Comparison of ENCODE assay signal across 13 cellular contexts in genomic region chr10:541750-542371, GRCh38.
A peak's percentile ranks its signal among the peaks of the same experiment; 100 is the strongest.
DNase-seq lines count a peak whose midpoint lies in the region; ATAC-seq, FAIRE-seq and TF ChIP-seq lines count a peak whose summit lies in the region.
"Had no signal": no experiment of that assay in that cellular context is flagged by ENCODE, and none has a peak within 500 bp of the region (broad histone marks: within the 10 kb centered on the region; RNA-seq: fewer than 3 reads in every experiment).

No MANE protein-coding gene starts in this region.

- no peak overlapping the region for H3K4ac ChIP-seq in H1 (replicated peaks; ENCODE audit: insufficient read length, low read depth, low read length)

- H3K56ac ChIP-seq in H1 (replicated peaks; ENCODE audit: insufficient read length, low read depth, low read length) = no peak overlapping the region

- H2BK5ac ChIP-seq in H1 (ENCODE audit: low read depth, low read length) = no peak overlapping the region

- no peaks in the 10 kb centered on the region for H3K23me2 ChIP-seq in H1 (ENCODE audit: low read depth, low read length)

- no peak for FAIRE-seq in H1 (lab: Jason Lieb, UNC)

- H3K4me2 ChIP-seq in H1 (ENCODE audit: insufficient read depth in 1 of 2, low read depth in 2 of 2, low read length in 2 of 2) = no peak overlapping the region

- peak; percentile 66 for ATAC-seq in stimulated activated memory B cell treated with anti-CD40 and anti-IgM and Interleukin-4, amounts not matched to agents 10 μg/mL and 1 μg/mL and 100 μg/mL, for 72 hours
- ATAC-seq in HG03108 (IDR thresholded peaks at IDR 0.05; ENCODE audit: unreplicated experiment) = no peak
- ATAC-seq in HG03039 (IDR thresholded peaks at IDR 0.05; ENCODE audit: unreplicated experiment) = no peak
- ATAC-seq in HG03025 (IDR thresholded peaks at IDR 0.05; ENCODE audit: low FRiP score, unreplicated experiment) = no peak
- ATAC-seq: activated naive CD8-positive, alpha-beta T cell treated with anti-CD3 and anti-CD28 coated beads, Interleukin-2, amount 50 U/mL, for 24 hours had no signal

- no peaks in the 10 kb centered on the region; a peak in 1 of 4 replicates for H3K79me2 ChIP-seq in H1 (ENCODE audit: control insufficient read depth in 1 of 2, insufficient read depth in 2 of 2, low read length in 2 of 2)

- no peak overlapping the region for H3K4me3 Mint-ChIP-seq in stimulated activated memory B cell treated with anti-CD40 and anti-IgM and Interleukin-4, amounts not matched to agents 10 μg/mL and 1 μg/mL and 100 μg/mL, for 72 hours
- H3K4me3 Mint-ChIP-seq: activated naive CD8-positive, alpha-beta T cell treated with anti-CD3 and anti-CD28 coated beads, Interleukin-2, amount 50 U/mL, for 24 hours; neural crest cell had no signal

- no peak overlapping the region for H2BK15ac ChIP-seq in H1 (ENCODE audit: low read length)

- H3K27ac ChIP-seq in H1 (ENCODE audit: low read depth, low read length) = no peak overlapping the region
- H3K27ac ChIP-seq: SJSA1 had no signal

- no peak for TF ChIP-seq CTCF in H1 (IDR thresholded peaks at IDR 0.05; ENCODE audit: control extremely low read depth in 1 of 3, insufficient read depth in 1 of 3, low read depth in 1 of 3, low read length in 3 of 3)

- H4K20me1 ChIP-seq in H1 (replicated peaks in 1 of 2; ENCODE audit: control insufficient read depth in 1 of 2, insufficient read depth in 2 of 2, low read length in 2 of 2) = peaks cover 0 to 2% of the 10 kb centered on the region in 2 experiments

- peak; percentile 38 for DNase-seq in NCI-H187 (lab: John Stamatoyannopoulos, UW)
- DNase-seq in NCI-H187 treated with DMSO at 0.1 percent for 48 hours (lab: John Stamatoyannopoulos, UW) = no peak
- peak; percentile 27 for DNase-seq in NCI-H2029 (lab: John Stamatoyannopoulos, UW)
- no peak for DNase-seq in H1 (ENCODE audit: low read depth in 1 of 2, low spot score in 2 of 2)
- DNase-seq: activated CD4-positive, alpha-beta T cell treated with anti-CD3 and anti-CD28 coated beads, Interleukin-2, amount 50 U/mL, for 48 hours; activated naive CD8-positive, alpha-beta T cell treated with anti-CD3 and anti-CD28 coated beads, Interleukin-2, amount 50 U/mL, for 24 hours; stimulated activated CD4-positive, alpha-beta T cell treated with anti-CD3 and anti-CD28 coated beads, Interleukin-2, amount 100 ng/mL, for 48 hours had no signal

- no peaks in the 10 kb centered on the region for H3K79me1 ChIP-seq in H1 (ENCODE audit: low read depth, low read length)

- no peak overlapping the region for H2BK20ac ChIP-seq in H1 (ENCODE audit: low read length)

- H3K4me1 Mint-ChIP-seq in stimulated activated memory B cell treated with anti-CD40 and anti-IgM and Interleukin-4, amounts not matched to agents 10 μg/mL and 1 μg/mL and 100 μg/mL, for 72 hours = peaks cover 17% of the 10 kb centered on the region

- no peak for TF ChIP-seq POLR2A in H1 (IDR thresholded peaks at IDR 0.05; ENCODE audit: control extremely low read depth in 1 of 2, low read depth in 2 of 2, low read length in 2 of 2)

- CTCF ChIA-PET in H1 (lab: Charles Lee; ENCODE audit: partially characterized antibody) = interaction anchor here (0.6 to 1.7 kb wide), 5 partner anchors 8 to 75 kb away, joined by 3 to 8 read pairs (median 4); no protein-coding TSS in a partner anchor

- peaks cover 0 to 5% (median 2%) of the 10 kb centered on the region in 4 experiments; a peak in 4 of 7 replicates for H3K4me1 ChIP-seq in H1 (replicated peaks in 1 of 4; ENCODE audit: control insufficient read depth in 3 of 4, insufficient read depth in 4 of 4, low read length in 3 of 4)

- H2AFZ ChIP-seq in H1 (ENCODE audit: low read length) = no peak overlapping the region

- no peaks in the 10 kb centered on the region for H3K9me3 Mint-ChIP-seq in stimulated activated memory B cell treated with anti-CD40 and anti-IgM and Interleukin-4, amounts not matched to agents 10 μg/mL and 1 μg/mL and 100 μg/mL, for 72 hours
- H3K9me3 Mint-ChIP-seq: activated naive CD8-positive, alpha-beta T cell treated with anti-CD3 and anti-CD28 coated beads, Interleukin-2, amount 50 U/mL, for 24 hours; neural crest cell had no signal

- H3K14ac ChIP-seq in H1 (ENCODE audit: insufficient read length) = no peak overlapping the region

- H2BK12ac ChIP-seq in H1 (ENCODE audit: low read depth, low read length) = no peak overlapping the region

- no peak overlapping the region for H3K18ac ChIP-seq in H1 (ENCODE audit: extremely low read depth, low read length)

- no peaks in the 10 kb centered on the region for H3K9me3 ChIP-seq in H1 (ENCODE audit: insufficient read depth in 2 of 2, low read depth in 1 of 2, low read length in 1 of 2)
- H3K9me3 ChIP-seq: SJSA1 had no signal

- H2AK5ac ChIP-seq in H1 (ENCODE audit: low read depth, low read length) = peak overlapping the region; percentile 44; the same call in 1 of the 2 replicates

- no peaks in the 10 kb centered on the region for H3K36me3 ChIP-seq in H1 (ENCODE audit: control insufficient read depth in 2 of 4, insufficient read depth in 4 of 4, low read length in 3 of 4)

- H3K27ac Mint-ChIP-seq in stimulated activated memory B cell treated with anti-CD40 and anti-IgM and Interleukin-4, amounts not matched to agents 10 μg/mL and 1 μg/mL and 100 μg/mL, for 72 hours = peak overlapping the region; percentile 14
- H3K27ac Mint-ChIP-seq: activated naive CD8-positive, alpha-beta T cell treated with anti-CD3 and anti-CD28 coated beads, Interleukin-2, amount 50 U/mL, for 24 hours had no signal

- H3K27me3 Mint-ChIP-seq in stimulated activated memory B cell treated with anti-CD40 and anti-IgM and Interleukin-4, amounts not matched to agents 10 μg/mL and 1 μg/mL and 100 μg/mL, for 72 hours = peaks cover 47% of the 10 kb centered on the region

- H3K4me3 ChIP-seq in H1 (ENCODE audit: extremely low read depth in 1 of 4, insufficient read depth in 2 of 4, low read depth in 3 of 4, low read length in 4 of 4) = no peak overlapping the region
- H3K4me3 ChIP-seq: SJSA1 had no signal

- no peak overlapping the region for H4K8ac ChIP-seq in H1 (ENCODE audit: extremely low read depth, insufficient read depth, low read length)

- POLR2A ChIA-PET in H1 (lab: Charles Lee; ENCODE audit: partially characterized antibody) = no interaction called here

- H4K5ac ChIP-seq in H1 (ENCODE audit: insufficient read length, low read depth, low read length) = no peak overlapping the region

- no peak overlapping the region for H4K91ac ChIP-seq in H1 (replicated peaks; ENCODE audit: insufficient read length, low read length)

- H3K27me3 ChIP-seq in H1 (replicated peaks in 1 of 4; ENCODE audit: control insufficient read depth in 3 of 4, extremely low read depth in 1 of 4, insufficient read depth in 3 of 4, low read length in 3 of 4) = no peaks in the 10 kb centered on the region
- H3K27me3 ChIP-seq: SJSA1 had no signal

- 0 out of 7 replicates have a peak overlapping the region, but pooled peaks of 1 of the 4 experiments have one; percentile 4 for H3K9ac ChIP-seq in H1 (replicated peaks in 1 of 4; ENCODE audit: extremely low read depth in 1 of 4, low read depth in 3 of 4, low read length in 3 of 4)

- no peak for TF ChIP-seq RAD21 in H1 (IDR thresholded peaks at IDR 0.05 in 1 of 2, conservative IDR thresholded peaks at IDR 0.05 in 1 of 2; ENCODE audit: low read depth in 2 of 2, low read length in 2 of 2)

- no peak overlapping the region for H3K23ac ChIP-seq in H1 (ENCODE audit: insufficient read length)

- H3K36me3 Mint-ChIP-seq in stimulated activated memory B cell treated with anti-CD40 and anti-IgM and Interleukin-4, amounts not matched to agents 10 μg/mL and 1 μg/mL and 100 μg/mL, for 72 hours = no peaks in the 10 kb centered on the region

- TF ChIP-seq EP300 in H1 (IDR thresholded peaks at IDR 0.05; ENCODE audit: borderline replicate concordance in 1 of 2, low read depth in 2 of 2, low read length in 2 of 2) = no peak

- WGBS in H1 (ENCODE audit: extremely low coverage in 1 of 2, insufficient coverage in 1 of 2, insufficient read length in 1 of 2, insufficient replicate concordance in 2 of 2, low coverage in 1 of 2, low lambda C conversion rate in 2 of 2, missing lambda C conversion rate in 1 of 2), 2 experiments = 87% methylated on average over 16 of the region's 16 CpGs; no CpG with 5 or more reads in 1 of the 2 experiments

- H2BK120ac ChIP-seq in H1 (replicated peaks; ENCODE audit: low read depth, low read length) = no peak overlapping the region

TF ChIP-seq in H1, 55 proteins besides CTCF, POLR2A, EP300 and RAD21:
- TF ChIP-seq BRCA1 (IDR thresholded peaks at IDR 0.05; ENCODE audit: low read depth, low read length) = no peak

Comparison
In these comparisons a context has a peak if more than half of its experiments do, and no peak if none do; other contexts are left out.
1. DNase-seq: peak in NCI-H187 (2 of 2) and NCI-H2029 (single experiment); none in NCI-H187 treated with DMSO at 0.1 percent for 48 hours (single experiment) and H1 (0 of 2).